Comparison of ENCODE assay signal across 9 cellular contexts in genomic region chr17:45306623-45307022, GRCh38. TPM values are rescaled to one million over a fixed set of nuclear protein-coding genes. Genes with fewer than 3 reads are reported as not detected.
DNase-seq lines count a peak whose midpoint lies in the region; ATAC-seq and TF ChIP-seq lines count a peak whose summit lies in the region.
"Had no signal": no experiment of that assay in that cellular context is flagged by ENCODE, and none has a peak within 500 bp of the region (broad histone marks: within the 10 kb centered on the region; RNA-seq: fewer than 3 reads in every experiment).

No MANE protein-coding gene starts in this region.

- no peak overlapping the region for H2BK120ac ChIP-seq in trophoblast cell (ENCODE audit: insufficient read depth, low read length, poor library complexity)

- DNase-seq in NCI-H748 treated with DMSO at 0.1 percent for 48 hours (lab: John Stamatoyannopoulos, UW) (no peak), trophoblast cell (no peak), islet precursor cell (no peak)
- DNase-seq: SIG-M5 had no signal

- no CpG with 5 or more reads among the region's 5 CpGs for WGBS in trophoblast cell (ENCODE audit: extremely low coverage, insufficient coverage, insufficient read length)

- no peak overlapping the region for H3K18ac ChIP-seq in trophoblast cell (ENCODE audit: low read length)

- H3K27me3 Mint-ChIP-seq in dendritic cell treated with granulocyte-macrophage colony-stimulating factor and Interleukin-4, amounts not matched to agents 40 ng/mL and 50 ng/mL, for 4 days = no peaks in the 10 kb centered on the region

- peak overlapping the region; percentile 60 for H3K4me2 ChIP-seq in BLaER1
- H3K4me2 ChIP-seq in KMS-11 = peak overlapping the region; percentile 11; the same call in 1 of the 2 replicates
- no peak overlapping the region for H3K4me2 ChIP-seq in trophoblast cell (ENCODE audit: low read length)

- H2AFZ ChIP-seq in KMS-11 (ENCODE audit: low read depth) (no peak overlapping the region), trophoblast cell (ENCODE audit: insufficient read depth, low read length, poor library complexity) (no peak overlapping the region)

- intact Hi-C loops in dendritic cell treated with granulocyte-macrophage colony-stimulating factor and Interleukin-4, amounts not matched to agents 40 ng/mL and 50 ng/mL, for 4 days (cut with micrococcal nuclease) = loop anchor here (2.0 kb wide), 1 partner anchor 14 kb away; no protein-coding TSS in a partner anchor

- H4K8ac ChIP-seq in trophoblast cell (ENCODE audit: low read depth, low read length) = no peak overlapping the region

- no peak overlapping the region for H4K91ac ChIP-seq in trophoblast cell (ENCODE audit: low read depth, low read length)

- no peak overlapping the region for H3K9ac ChIP-seq in BLaER1
- H3K9ac ChIP-seq in KMS-11 = no peak overlapping the region
- no peak overlapping the region for H3K9ac ChIP-seq in rectal smooth muscle tissue (ENCODE audit: low read length)
- H3K9ac ChIP-seq in trophoblast cell (ENCODE audit: low read length) = no peak overlapping the region

- H3K79me1 ChIP-seq in trophoblast cell (ENCODE audit: low read length) = no peaks in the 10 kb centered on the region

- H4K12ac ChIP-seq in trophoblast cell (ENCODE audit: low read depth, low read length) = no peak overlapping the region

- no peak overlapping the region for H3K14ac ChIP-seq in trophoblast cell (ENCODE audit: low read length)

- no peak overlapping the region for H2AK5ac ChIP-seq in trophoblast cell (ENCODE audit: low read length)

- H3K4me3 ChIP-seq in BLaER1 = no peak overlapping the region
- no peak overlapping the region for H3K4me3 ChIP-seq in KMS-11 (IDR thresholded peaks at IDR 0.05; ENCODE audit: insufficient read depth, low read depth, low read length)
- no peak overlapping the region for H3K4me3 ChIP-seq in rectal smooth muscle tissue (ENCODE audit: low read length)
- H3K4me3 ChIP-seq in trophoblast cell (ENCODE audit: low read depth, low read length) = no peak overlapping the region

- H3K27ac Mint-ChIP-seq in dendritic cell treated with granulocyte-macrophage colony-stimulating factor and Interleukin-4, amounts not matched to agents 40 ng/mL and 50 ng/mL, for 4 days = peak overlapping the region; percentile 96

- H4K20me1 ChIP-seq in BLaER1 (no peaks in the 10 kb centered on the region; the same call in 1 of the 2 replicates), KMS-11 (ENCODE audit: insufficient read depth) (no peaks in the 10 kb centered on the region)

- H3K79me2 ChIP-seq in KMS-11 (ENCODE audit: insufficient read depth, low read depth) (peaks cover 96% of the 10 kb centered on the region), trophoblast cell (ENCODE audit: control insufficient read depth, insufficient read depth, low read length, poor library complexity) (no peaks in the 10 kb centered on the region)

- no peaks in the 10 kb centered on the region for H3K27me3 ChIP-seq in BLaER1
- no peaks in the 10 kb centered on the region for H3K27me3 ChIP-seq in KMS-11 (ENCODE audit: insufficient read depth, low read depth)
- H3K27me3 ChIP-seq in rectal smooth muscle tissue (ENCODE audit: control insufficient read depth, insufficient read depth, low read length) = no peaks in the 10 kb centered on the region
- no peaks in the 10 kb centered on the region for H3K27me3 ChIP-seq in trophoblast cell (ENCODE audit: insufficient read depth, low read length)

- H3K9me3 Mint-ChIP-seq in dendritic cell treated with granulocyte-macrophage colony-stimulating factor and Interleukin-4, amounts not matched to agents 40 ng/mL and 50 ng/mL, for 4 days = no peaks in the 10 kb centered on the region

- H3K23ac ChIP-seq in trophoblast cell (ENCODE audit: low read length) = no peak overlapping the region

- ATAC-seq in HG03025 (IDR thresholded peaks at IDR 0.05; ENCODE audit: low FRiP score, unreplicated experiment) = no peak

- H3K4me3 Mint-ChIP-seq in dendritic cell treated with granulocyte-macrophage colony-stimulating factor and Interleukin-4, amounts not matched to agents 40 ng/mL and 50 ng/mL, for 4 days = peak overlapping the region; percentile 23

- H3K4ac ChIP-seq in trophoblast cell (ENCODE audit: low read depth, low read length) = no peak overlapping the region

- no peak overlapping the region for H2BK5ac ChIP-seq in trophoblast cell (ENCODE audit: low read depth, low read length, poor library complexity)

- no peak overlapping the region for H2BK12ac ChIP-seq in trophoblast cell (ENCODE audit: low read length)

- peak overlapping the region; percentile 44; the same call in 1 of the 2 replicates for H3K27ac ChIP-seq in BLaER1
- peak overlapping the region; percentile 7; the same call in 1 of the 2 replicates for H3K27ac ChIP-seq in KMS-11
- H3K27ac ChIP-seq in rectal smooth muscle tissue (ENCODE audit: low read depth, low read length) = peak overlapping the region; percentile 89
- H3K27ac ChIP-seq in trophoblast cell (ENCODE audit: low read depth, low read length) = no peak overlapping the region

- H3K36me3 Mint-ChIP-seq in dendritic cell treated with granulocyte-macrophage colony-stimulating factor and Interleukin-4, amounts not matched to agents 40 ng/mL and 50 ng/mL, for 4 days (ENCODE audit: low read depth) = peaks cover 67% of the 10 kb centered on the region

- no peak for TF ChIP-seq CTCF in KMS-11 (conservative IDR thresholded peaks at IDR 0.05; ENCODE audit: low read depth, low read length)

- peaks cover 58% of the 10 kb centered on the region for H3K36me3 ChIP-seq in BLaER1
- H3K36me3 ChIP-seq in KMS-11 (ENCODE audit: insufficient read depth) = no peaks in the 10 kb centered on the region
- peaks cover 2% of the 10 kb centered on the region for H3K36me3 ChIP-seq in rectal smooth muscle tissue (ENCODE audit: control insufficient read depth, insufficient read depth, low read length)
- H3K36me3 ChIP-seq in trophoblast cell (ENCODE audit: control insufficient read depth in 1 of 2, insufficient read depth in 2 of 2, low read length in 2 of 2) = peaks cover 0 to 2% of the 10 kb centered on the region in 2 experiments

- H3K9me3 ChIP-seq in BLaER1 = no peaks in the 10 kb centered on the region
- peaks cover 3% of the 10 kb centered on the region for H3K9me3 ChIP-seq in trophoblast cell (ENCODE audit: insufficient read depth, low read depth, low read length)

- peaks cover 99% of the 10 kb centered on the region for H3K4me1 ChIP-seq in BLaER1
- H3K4me1 ChIP-seq in KMS-11 (ENCODE audit: low read depth, poor library complexity, severe bottlenecking) = peaks cover 97% of the 10 kb centered on the region
- peaks cover 44% of the 10 kb centered on the region for H3K4me1 ChIP-seq in rectal smooth muscle tissue (ENCODE audit: control insufficient read depth, insufficient read depth, low read length)
- peaks cover 1 to 7% of the 10 kb centered on the region in 2 experiments for H3K4me1 ChIP-seq in trophoblast cell (ENCODE audit: control insufficient read depth in 1 of 2, insufficient read depth in 2 of 2, low read length in 2 of 2)

- peaks cover 83% of the 10 kb centered on the region for H3K4me1 Mint-ChIP-seq in dendritic cell treated with granulocyte-macrophage colony-stimulating factor and Interleukin-4, amounts not matched to agents 40 ng/mL and 50 ng/mL, for 4 days (ENCODE audit: low read depth)

RNA-seq across cellular contexts. Expression of gene MAP3K14, which starts 10.2 kb away (rescaled TPM):
- polyA plus RNA-seq in trophoblast cell (2013) = 1.1 and 1.3 TPM in 2 replicates

RNA-seq across cellular contexts. Expression of gene SPATA32, which starts 44.7 kb away (rescaled TPM):
- not detected in 2 replicates for polyA plus RNA-seq in trophoblast cell (2013)
